ENCODE assay signal across 20 cellular contexts in the genomic region with DNA sequence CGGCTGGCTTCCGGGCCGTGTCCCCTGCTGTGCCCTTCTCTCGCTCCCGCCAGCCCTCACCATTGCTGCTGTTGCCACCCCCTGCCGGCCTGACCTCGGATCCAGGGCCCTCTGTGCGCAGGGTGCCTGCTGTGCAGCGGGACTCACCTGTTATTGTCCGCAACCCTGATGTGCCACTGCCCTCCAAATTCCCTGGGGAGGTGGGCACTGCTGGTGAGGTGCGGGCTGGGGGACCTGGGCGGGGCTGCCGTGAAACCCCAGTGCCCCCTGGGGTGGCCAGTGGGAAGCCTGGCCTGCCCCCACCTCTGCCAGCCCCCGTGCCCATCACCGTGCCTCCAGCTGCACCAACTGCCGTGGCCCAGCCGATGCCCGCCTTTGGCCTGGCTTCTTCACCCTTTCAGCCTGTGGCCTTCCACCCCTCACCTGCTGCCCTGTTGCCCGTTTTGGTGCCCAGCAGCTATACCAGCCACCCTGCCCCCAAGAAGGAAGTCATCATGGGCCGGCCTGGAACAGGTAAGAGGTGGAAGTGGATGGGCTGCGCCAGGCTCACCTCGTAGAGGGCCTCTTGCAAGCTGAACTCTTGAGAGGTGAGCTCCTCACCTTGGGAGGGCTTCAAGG. TPM values are rescaled to one million over a fixed set of nuclear protein-coding genes. Genes with fewer than 3 reads are reported as not detected.
DNase-seq lines count a peak whose midpoint lies in the region; TF ChIP-seq lines count a peak whose summit lies in the region.
"Had no signal": no experiment of that assay in that cellular context is flagged by ENCODE, and none has a peak within 500 bp of the region (broad histone marks: within the 10 kb centered on the region; RNA-seq: fewer than 3 reads in every experiment).

No MANE protein-coding gene starts in this region.

- H3K27ac ChIP-seq in BLaER1 (no peak overlapping the region), ascending aorta (peak overlapping the region; percentile 93 to 96), muscle layer of colon (ENCODE audit: low read depth, low read length) (peak overlapping the region; percentile 35)
- H3K27ac ChIP-seq: brain microvascular endothelial cell, Peyer's patch had no signal

- no peak overlapping the region for H3K4me2 ChIP-seq in BLaER1

- peaks cover 40% of the 10 kb centered on the region; the same call in 1 of the 2 replicates for H4K20me1 ChIP-seq in BLaER1

- TF ChIP-seq CTCF in ascending aorta (IDR thresholded peaks at IDR 0.05): no peak

- H3K27me3 ChIP-seq in BLaER1: no peaks in the 10 kb centered on the region
- H3K27me3 ChIP-seq in ascending aorta: no peaks in the 10 kb centered on the region
- H3K27me3 ChIP-seq in muscle layer of colon (ENCODE audit: control insufficient read depth in 1 of 2, insufficient read depth in 2 of 2, low read length in 2 of 2): no peaks in the 10 kb centered on the region
- H3K27me3 ChIP-seq: brain microvascular endothelial cell, Peyer's patch had no signal

- H3K9me3 ChIP-seq in BLaER1: no peaks in the 10 kb centered on the region
- no peaks in the 10 kb centered on the region for H3K9me3 ChIP-seq in ascending aorta
- H3K9me3 ChIP-seq in muscle layer of colon (ENCODE audit: low read length): no peaks in the 10 kb centered on the region
- H3K9me3 ChIP-seq: Peyer's patch had no signal

- peak overlapping the region; percentile 45; the same call in 1 of the 2 replicates for H3K9ac ChIP-seq in BLaER1
- no peak overlapping the region for H3K9ac ChIP-seq in muscle layer of colon (ENCODE audit: low read length)

- peak; percentile 1 for DNase-seq in Ammon's horn (ENCODE audit: low spot score)
- no peak for DNase-seq in ascending aorta (ENCODE audit: low spot score in 2 of 2)
- no peak for DNase-seq in stimulated activated CD4-positive, alpha-beta T cell treated with anti-CD3 and anti-CD28 coated beads, Interleukin-2, amount 100 ng/mL, for 24 hours
- no peak for DNase-seq in SW480 (ENCODE audit: low spot score)
- DNase-seq in OCI-M1 (lab: John Stamatoyannopoulos, UW): no peak
- DNase-seq: activated CD4-positive, CD25-positive, alpha-beta regulatory T cell treated with anti-CD3 and anti-CD28 coated beads, Interleukin-2, amount 50 U/mL, for 72 hours; brain microvascular endothelial cell; CD8-positive, alpha-beta memory T cell; cortex of kidney; left colon; NCI-H2107; NCI-H446 treated with DMSO at 0.1 percent for 48 hours; NK-92 treated with Interleukin-12 subunit alpha and Interleukin-12 subunit beta, amount 100 ng/mL, for 24 hours; posterior cingulate gyrus; stimulated activated naive CD8-positive, alpha-beta T cell treated with anti-CD3 and anti-CD28 coated beads, Interleukin-15, Interleukin-2, amounts not matched to agents 100 U/mL and 50 U/mL, for 24 hours had no signal

- H3K36me3 ChIP-seq in BLaER1: peaks cover 56% of the 10 kb centered on the region
- peaks cover 35 to 36% of the 10 kb centered on the region in 2 donors for H3K36me3 ChIP-seq in ascending aorta
- peaks cover 25% of the 10 kb centered on the region for H3K36me3 ChIP-seq in muscle layer of colon (ENCODE audit: insufficient read depth, low read length)

- intact Hi-C loops in ascending aorta (cut with DNase I): no loop called here

- peaks cover 78% of the 10 kb centered on the region for H3K4me1 ChIP-seq in BLaER1
- H3K4me1 ChIP-seq in ascending aorta: peaks cover 30 to 56% of the 10 kb centered on the region in 2 donors
- H3K4me1 ChIP-seq in muscle layer of colon (ENCODE audit: insufficient read depth, low read length): peaks cover 57% of the 10 kb centered on the region

- H3K4me3 ChIP-seq in BLaER1: no peak overlapping the region
- no peak overlapping the region for H3K4me3 ChIP-seq in ascending aorta
- H3K4me3 ChIP-seq in muscle layer of colon (ENCODE audit: low read depth in 1 of 2, low read length in 2 of 2): no peak overlapping the region
- H3K4me3 ChIP-seq: skin epidermis had no signal

RNA-seq across cellular contexts. Expression of a gene that starts 5.1 kb away (rescaled TPM):
- total RNA-seq in ascending aorta: 247 TPM

RNA-seq across cellular contexts. Expression of a gene that starts 19.2 kb away (rescaled TPM):
- 51.6 TPM for total RNA-seq in ascending aorta

RNA-seq across cellular contexts. Expression of a gene that starts 27.8 kb away (rescaled TPM):
- not detected for total RNA-seq in ascending aorta
- total RNA-seq: mesenteric fat pad had no signal

RNA-seq across cellular contexts. Expression of a gene that starts 28.2 kb away (rescaled TPM):
- 88.9 TPM for total RNA-seq in ascending aorta

RNA-seq across cellular contexts. Expression of a gene that starts 31.8 kb away (rescaled TPM):
- 27.0 TPM for total RNA-seq in ascending aorta
